In genomic region chr6:125957845-125958244, GRCh38 we compare ENCODE assay signal across 1 cellular context.
TF ChIP-seq lines count a peak whose summit lies in the region.

No MANE protein-coding gene starts in this region.

TF ChIP-seq in A549, 52 proteins besides CTCF, POLR2A, EP300 and RAD21 (continued from another document):
- TF ChIP-seq SMC3 (IDR thresholded peaks at IDR 0.05) (no peak), JUNB (IDR thresholded peaks at IDR 0.05) (no peak), KDM5A (IDR thresholded peaks at IDR 0.05) (no peak), MAFK (IDR thresholded peaks at IDR 0.05; ENCODE audit: partially characterized antibody) (no peak)
